Comparison of ENCODE assay signal across 1 cellular context in the genomic region with DNA sequence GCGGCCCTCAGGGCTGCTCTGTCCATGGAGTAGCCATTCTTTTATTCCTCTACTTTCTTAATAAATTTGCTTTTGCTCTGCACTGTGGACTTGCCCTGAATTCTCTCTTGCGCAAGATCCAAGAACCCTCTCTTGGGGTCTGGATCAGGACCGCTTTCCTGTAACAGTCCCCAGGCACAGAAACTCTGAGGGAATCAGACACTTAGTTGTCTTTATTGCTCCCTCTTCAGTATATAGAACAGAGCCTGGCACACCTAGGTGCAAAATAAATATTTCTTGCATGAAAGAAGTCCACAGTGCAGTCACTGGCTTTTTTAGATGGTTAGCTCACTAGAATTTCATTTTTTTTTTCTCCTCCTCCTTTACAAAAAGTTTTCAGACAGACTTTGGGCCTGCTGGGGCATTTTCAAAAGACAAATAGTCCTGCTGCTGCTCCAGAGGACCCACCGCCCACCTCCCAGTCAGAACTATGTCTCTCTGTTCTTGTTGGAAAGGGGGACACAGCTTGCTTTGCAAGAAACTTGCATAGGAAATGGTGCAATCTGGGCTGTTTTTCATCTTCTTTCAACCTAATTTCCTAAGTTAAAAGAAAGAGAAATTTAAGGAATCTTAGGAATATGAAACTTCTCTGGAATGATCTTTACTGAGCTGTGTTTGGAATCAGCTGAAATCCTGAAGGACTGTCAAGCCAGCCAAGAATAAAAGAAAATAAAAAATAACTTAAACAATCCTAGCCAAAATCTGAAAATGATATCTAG.
TF ChIP-seq lines count a peak whose summit lies in the region.

No MANE protein-coding gene starts in this region.

TF ChIP-seq in HepG2, 621 proteins besides CTCF, POLR2A, EP300 and RAD21:
- peak; percentile 90 for TF ChIP-seq ZNF317 (CRISPR knock-in tag; IDR thresholded peaks at IDR 0.05)
- TF ChIP-seq GFI1 (CRISPR knock-in tag; IDR thresholded peaks at IDR 0.05; ENCODE audit: borderline replicate concordance): 0 out of 2 replicates have a peak, but pooled peaks have one; percentile 31
- TF ChIP-seq ZMYM4 (CRISPR knock-in tag; IDR thresholded peaks at IDR 0.05): peak; percentile 25; the same call in 1 of the 2 replicates
- TF ChIP-seq ZNF441 (CRISPR knock-in tag; IDR thresholded peaks at IDR 0.05; ENCODE audit: borderline replicate concordance): 0 out of 2 replicates have a peak, but pooled peaks have one; percentile 36
- TF ChIP-seq, protein P1, sequence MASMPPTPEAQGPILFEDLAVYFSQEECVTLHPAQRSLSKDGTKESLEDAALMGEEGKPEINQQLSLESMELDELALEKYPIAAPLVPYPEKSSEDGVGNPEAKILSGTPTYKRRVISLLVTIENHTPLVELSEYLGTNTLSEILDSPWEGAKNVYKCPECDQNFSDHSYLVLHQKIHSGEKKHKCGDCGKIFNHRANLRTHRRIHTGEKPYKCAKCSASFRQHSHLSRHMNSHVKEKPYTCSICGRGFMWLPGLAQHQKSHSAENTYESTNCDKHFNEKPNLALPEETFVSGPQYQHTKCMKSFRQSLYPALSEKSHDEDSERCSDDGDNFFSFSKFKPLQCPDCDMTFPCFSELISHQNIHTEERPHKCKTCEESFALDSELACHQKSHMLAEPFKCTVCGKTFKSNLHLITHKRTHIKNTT (CRISPR knock-in tag; IDR thresholded peaks at IDR 0.05): 0 out of 2 replicates have a peak, but pooled peaks have one; percentile 35
- peak; percentile 51; the same call in 1 of the 2 replicates for TF ChIP-seq PHF21A (CRISPR knock-in tag; IDR thresholded peaks at IDR 0.05)
- TF ChIP-seq SMYD3 (CRISPR knock-in tag; IDR thresholded peaks at IDR 0.05): no peak
- 0 out of 2 replicates have a peak, but pooled peaks have one; percentile 3 for TF ChIP-seq FOXO1 (CRISPR knock-in tag; IDR thresholded peaks at IDR 0.05)
- peak; percentile 84 for TF ChIP-seq CEBPB (IDR thresholded peaks at IDR 0.05; ENCODE audit: borderline replicate concordance, low read depth, low read length)
- TF ChIP-seq MED1 (CRISPR knock-in tag; IDR thresholded peaks at IDR 0.05): peak; percentile 36; the same call in 1 of the 2 replicates
- TF ChIP-seq, protein P2, sequence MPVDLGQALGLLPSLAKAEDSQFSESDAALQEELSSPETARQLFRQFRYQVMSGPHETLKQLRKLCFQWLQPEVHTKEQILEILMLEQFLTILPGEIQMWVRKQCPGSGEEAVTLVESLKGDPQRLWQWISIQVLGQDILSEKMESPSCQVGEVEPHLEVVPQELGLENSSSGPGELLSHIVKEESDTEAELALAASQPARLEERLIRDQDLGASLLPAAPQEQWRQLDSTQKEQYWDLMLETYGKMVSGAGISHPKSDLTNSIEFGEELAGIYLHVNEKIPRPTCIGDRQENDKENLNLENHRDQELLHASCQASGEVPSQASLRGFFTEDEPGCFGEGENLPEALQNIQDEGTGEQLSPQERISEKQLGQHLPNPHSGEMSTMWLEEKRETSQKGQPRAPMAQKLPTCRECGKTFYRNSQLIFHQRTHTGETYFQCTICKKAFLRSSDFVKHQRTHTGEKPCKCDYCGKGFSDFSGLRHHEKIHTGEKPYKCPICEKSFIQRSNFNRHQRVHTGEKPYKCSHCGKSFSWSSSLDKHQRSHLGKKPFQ (CRISPR knock-in tag; IDR thresholded peaks at IDR 0.05; ENCODE audit: insufficient replicate concordance): no peak
- no peak for TF ChIP-seq ZNF567 (CRISPR knock-in tag; IDR thresholded peaks at IDR 0.05; ENCODE audit: borderline replicate concordance)
- peak; percentile 68 for TF ChIP-seq CEBPG (CRISPR knock-in tag; IDR thresholded peaks at IDR 0.05)
